Comparison of ENCODE assay signal across 8 cellular contexts in the genomic region with DNA sequence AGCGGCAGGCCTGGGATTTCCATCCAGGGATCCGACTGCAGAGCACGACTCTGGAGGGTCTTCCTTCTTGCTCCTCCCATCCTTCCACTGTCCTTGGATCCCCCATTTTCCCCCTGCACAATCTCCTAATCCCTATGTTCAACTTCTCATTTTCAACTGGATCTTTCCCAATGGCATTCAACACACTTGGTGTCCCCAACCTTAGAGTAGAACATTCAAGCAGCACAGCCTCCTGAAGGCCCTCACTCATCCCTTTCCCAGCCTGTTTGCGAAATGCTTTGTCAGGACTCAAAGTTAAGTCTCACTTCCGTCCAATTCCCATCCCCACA. TPM values are rescaled to one million over a fixed set of nuclear protein-coding genes. Genes with fewer than 3 reads are reported as not detected.
DNase-seq lines count a peak whose midpoint lies in the region; ATAC-seq, FAIRE-seq and TF ChIP-seq lines count a peak whose summit lies in the region.

No MANE protein-coding gene starts in this region.

- WGBS in pancreas, 2 donors, result 50 to 58% methylated on average over 5 of the region's 5 CpGs

- peak overlapping the region; percentile 81 for H3K4me2 ChIP-seq in endothelial cell of umbilical vein (ENCODE audit: insufficient read depth, low read length)

- H3K4me3 ChIP-seq in Panc1 (ENCODE audit: low read depth in 2 of 2, low read length in 2 of 2) (peak overlapping the region; percentile 42 to 68), endothelial cell of umbilical vein (replicated peaks in 1 of 3; ENCODE audit: insufficient read depth in 1 of 3, low read depth in 1 of 3, low read length in 3 of 3) (peak overlapping the region in 2 of 3 experiments; percentile 58 to 65), pancreas (peak overlapping the region; percentile 48 to 81 (median 59))

- dilution Hi-C loops in endothelial cell of umbilical vein (cut with MboI; ENCODE audit: extremely low pct_ligation_motif_present, low sequenced_read_pairs), result no loop called here

- no peak overlapping the region for H2AFZ ChIP-seq in endothelial cell of umbilical vein (ENCODE audit: low read depth, low read length)

- H3K27ac ChIP-seq in Panc1 (ENCODE audit: low read length) (peak overlapping the region; percentile 46), endothelial cell of umbilical vein (ENCODE audit: insufficient read depth, low read depth, low read length) (peak overlapping the region; percentile 32), pancreas (peak overlapping the region in 2 of 4 donors; percentile 62 to 84)

- in situ Hi-C loops in Panc1 (cut with HindIII; ENCODE audit: low pct_unique_long_range_greater_than_20kb, low sequenced_read_pairs) (no loop called here), G401 (cut with HindIII; ENCODE audit: low sequenced_read_pairs) (no loop called here)

- 0 out of 2 replicates have a peak, but pooled peaks cover 3% of the 10 kb centered on the region for H3K4me1 ChIP-seq in Panc1 (ENCODE audit: control insufficient read depth, insufficient read depth, low read length)
- H3K4me1 ChIP-seq in endothelial cell of umbilical vein (ENCODE audit: control insufficient read depth, extremely low read depth, insufficient read depth, low read length), result peaks cover 35% of the 10 kb centered on the region
- peaks cover 0 to 10% (median 7%) of the 10 kb centered on the region in 3 donors for H3K4me1 ChIP-seq in pancreas

- no peak for TF ChIP-seq POLR2A in endothelial cell of umbilical vein (IDR thresholded peaks at IDR 0.05; ENCODE audit: low read depth, low read length)

- H3K9me1 ChIP-seq in endothelial cell of umbilical vein (replicated peaks; ENCODE audit: control insufficient read depth, extremely low read depth, insufficient read depth, low read length), result no peaks in the 10 kb centered on the region

- peak overlapping the region; percentile 80 for H3K9ac ChIP-seq in endothelial cell of umbilical vein (replicated peaks; ENCODE audit: extremely low read depth, insufficient read depth, low read length)

- TF ChIP-seq CTCF in Panc1 (IDR thresholded peaks at IDR 0.05) (no peak), endothelial cell of umbilical vein (IDR thresholded peaks at IDR 0.05; ENCODE audit: extremely low read depth in 1 of 2, insufficient read depth in 1 of 2, low read depth in 1 of 2, low read length in 2 of 2) (no peak), pancreas (IDR thresholded peaks at IDR 0.05) (no peak)

- H3K36me3 ChIP-seq in Panc1 (ENCODE audit: control insufficient read depth, insufficient read depth, low read length) (peaks cover 17% of the 10 kb centered on the region), endothelial cell of umbilical vein (ENCODE audit: control insufficient read depth in 2 of 2, extremely low read depth in 1 of 2, insufficient read depth in 2 of 2, low read length in 2 of 2) (peaks cover 20 to 35% of the 10 kb centered on the region in 2 experiments), pancreas (peaks cover 4 to 37% (median 24%) of the 10 kb centered on the region in 3 donors)

- H3K27me3 ChIP-seq in Panc1 (ENCODE audit: control insufficient read depth, insufficient read depth, low read length) (no peaks in the 10 kb centered on the region), endothelial cell of umbilical vein (ENCODE audit: control insufficient read depth in 2 of 2, insufficient read depth in 2 of 2, low read length in 2 of 2) (no peaks in the 10 kb centered on the region), pancreas (no peaks in the 10 kb centered on the region)

- intact Hi-C loops in Panc1 (cut with micrococcal nuclease; ENCODE audit: unreplicated experiment), result no loop called here
- intact Hi-C loops in endothelial cell of umbilical vein (cut with micrococcal nuclease), result loop anchor here (2.0 to 5.0 kb wide), 2 partner anchors 176 to 629 kb away; a partner anchor contains a TSS
- intact Hi-C loops in pancreas (cut with DNase I), result loop anchor here in 1 of 3 donors (10.0 kb wide), 1 partner anchor 176 kb away; no protein-coding TSS in a partner anchor

- BruUV-seq in Panc1 (replicated peaks; lab: Mats Ljungman, UMichigan) (TSS peak; percentile 30), endothelial cell of umbilical vein (replicated peaks; lab: Mats Ljungman, UMichigan) (no TSS peak)

- H3K79me2 ChIP-seq in endothelial cell of umbilical vein (ENCODE audit: control insufficient read depth, insufficient read depth, low read length), result peaks cover 24% of the 10 kb centered on the region

- H3K9me3 ChIP-seq in Panc1 (ENCODE audit: control insufficient read depth, insufficient read depth, low read depth, low read length), result no peaks in the 10 kb centered on the region
- H3K9me3 ChIP-seq in endothelial cell of umbilical vein (replicated peaks; ENCODE audit: control insufficient read depth, insufficient read depth, low read length), result no peaks in the 10 kb centered on the region
- no peaks in the 10 kb centered on the region for H3K9me3 ChIP-seq in pancreas

- FAIRE-seq in endothelial cell of umbilical vein (lab: Jason Lieb, UNC) (peak; percentile 26), pancreas (lab: Jason Lieb, UNC) (no peak)

- H4K20me1 ChIP-seq in endothelial cell of umbilical vein (replicated peaks; ENCODE audit: control insufficient read depth, extremely low read depth, insufficient read depth, low read length), result no peaks in the 10 kb centered on the region

- DNase-seq in D341Med (ENCODE audit: low spot score), result peak; percentile 20
- no peak for DNase-seq in Panc1 (ENCODE audit: low read depth, low spot score)
- DNase-seq in endothelial cell of umbilical vein (ENCODE audit: low read depth, low spot score), result no peak
- DNase-seq in pancreas, result no peak
- no peak for DNase-seq in ureter (ENCODE audit: low spot score)
- DNase-seq in HUDEP-2 (lab: John Stamatoyannopoulos, UW; ENCODE audit: unreplicated experiment in 76 of 76), result no peak
- no peak for DNase-seq in NCI-H526 (lab: John Stamatoyannopoulos, UW)
- no peak for DNase-seq in G401 (ENCODE audit: low spot score)

- CTCF ChIA-PET in Panc1 (lab: Charles Lee), result interaction anchor here (0.6 kb wide), 1 partner anchor 15 kb away, joined by 3 read pairs; no protein-coding TSS in a partner anchor
- CTCF ChIA-PET in endothelial cell of umbilical vein (lab: Charles Lee), result interaction anchor here (0.7 to 3.1 kb wide), 22 partner anchors 7 to 331 kb away, joined by 3 to 29 read pairs (median 5); a partner anchor contains a TSS

- ATAC-seq in Panc1 (no peak), pancreas (no peak)

- POLR2A ChIA-PET in Panc1 (lab: Charles Lee) (no interaction called here), endothelial cell of umbilical vein (lab: Charles Lee) (no interaction called here)

TF ChIP-seq in endothelial cell of umbilical vein, 7 proteins besides CTCF, POLR2A, EP300 and RAD21:
- TF ChIP-seq JUN (IDR thresholded peaks at IDR 0.05; ENCODE audit: borderline replicate concordance, insufficient read depth, insufficient read length, low read depth) (no peak), POLR2AphosphoS5 (IDR thresholded peaks at IDR 0.05; ENCODE audit: insufficient read depth, low read depth, low read length) (no peak), MYC (IDR thresholded peaks at IDR 0.05; ENCODE audit: low read depth, low read length) (no peak), GATA2 (IDR thresholded peaks at IDR 0.05; ENCODE audit: insufficient read depth, insufficient read length, low read depth, low read length) (no peak), EZH2 (IDR thresholded peaks at IDR 0.05; ENCODE audit: borderline replicate concordance, low read depth, low read length, severe bottlenecking) (no peak), FOS (IDR thresholded peaks at IDR 0.05; ENCODE audit: borderline replicate concordance, insufficient read depth, low read length) (no peak)
- TF ChIP-seq, protein P1, sequence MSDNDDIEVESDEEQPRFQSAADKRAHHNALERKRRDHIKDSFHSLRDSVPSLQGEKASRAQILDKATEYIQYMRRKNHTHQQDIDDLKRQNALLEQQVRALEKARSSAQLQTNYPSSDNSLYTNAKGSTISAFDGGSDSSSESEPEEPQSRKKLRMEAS (IDR thresholded peaks at IDR 0.05; ENCODE audit: insufficient read depth, insufficient read length), result no peak
TF ChIP-seq in endothelial cell of umbilical vein: peak in this region for 0.

RNA-seq across cellular contexts. Expression of a gene that starts 32.3 kb away (rescaled TPM):
- 320 TPM for total RNA-seq in Panc1 (2021; ENCODE audit: unreplicated experiment)
- polyA plus RNA-seq in Panc1 (2012; ENCODE audit: insufficient read length), result 261 TPM
- total RNA-seq in endothelial cell of umbilical vein, result 244 and 250 TPM in 2 replicates
- polyA plus RNA-seq in endothelial cell of umbilical vein, result 251 and 266 TPM in 2 replicates
- 266 and 288 TPM in 2 replicates for polyA plus RNA-seq in endothelial cell of umbilical vein (2011; cell fraction: cytosol; rRNA removed)
- 163 and 181 TPM in 2 replicates for polyA plus RNA-seq in endothelial cell of umbilical vein (2011; cell fraction: nucleus; rRNA removed)
- 198 and 216 TPM in 2 replicates for polyA plus RNA-seq in endothelial cell of umbilical vein (2012)
- 510 and 528 TPM in 2 replicates for polyA minus RNA-seq in endothelial cell of umbilical vein
- 275 TPM for polyA minus RNA-seq in endothelial cell of umbilical vein (2011; cell fraction: cytosol; rRNA and poly(A)+ RNA removed)
- polyA minus RNA-seq in endothelial cell of umbilical vein (2011; cell fraction: nucleus; rRNA and poly(A)+ RNA removed), result 128 and 181 TPM in 2 replicates
- 100 to 1,000 TPM in 3 of 6 donors, 10 to 100 TPM in 3; 52.5 to 137 (median 99.4) TPM for total RNA-seq in pancreas
- polyA plus RNA-seq in pancreas, result 10 to 100 TPM; 56.7 to 85.1 TPM
- 180 TPM for total RNA-seq in ureter
- 333 and 383 TPM in 2 replicates for total RNA-seq in G401 (2014; rRNA removed; shearing (Covaris generic))
